Comparison of ENCODE assay signal across 16 cellular contexts in genomic region chr12:120048258-120048657, GRCh38. TPM values are rescaled to one million over a fixed set of nuclear protein-coding genes. Genes with fewer than 3 reads are reported as not detected.
DNase-seq lines count a peak whose midpoint lies in the region; ATAC-seq, FAIRE-seq and TF ChIP-seq lines count a peak whose summit lies in the region.
"Had no signal": no experiment of that assay in that cellular context is flagged by ENCODE, and none has a peak within 500 bp of the region (broad histone marks: within the 10 kb centered on the region; RNA-seq: fewer than 3 reads in every experiment).

No MANE protein-coding gene starts in this region.

- no peak for ATAC-seq in activated naive CD4-positive, alpha-beta T cell treated with anti-CD3 and anti-CD28 coated beads, Interleukin-2, amount 50 U/mL, for 72 hours
- ATAC-seq in activated T-helper 17 cell treated with anti-CD3 and anti-CD28 coated beads, Interleukin-2, amount 50 U/mL, for 72 hours (replicated peaks), result no peak
- peak; percentile 44 to 68 for ATAC-seq in naive thymus-derived CD8-positive, alpha-beta T cell
- no peak for ATAC-seq in GM21619 (IDR thresholded peaks at IDR 0.05; ENCODE audit: unreplicated experiment)
- ATAC-seq: HepG2, PC-3 had no signal

- CTCF ChIA-PET in activated naive CD4-positive, alpha-beta T cell treated with anti-CD3 and anti-CD28 coated beads, Interleukin-2, amount 10 ng/mL, durations not matched to agents 7 days and 5 days (lab: Charles Lee), result interaction anchor here (0.8 kb wide), 1 partner anchor 32 kb away, joined by 3 read pairs; no protein-coding TSS in a partner anchor

- FAIRE-seq in GM18507 (lab: Jason Lieb, UNC), result peak; percentile 12

- H3K27me3 Mint-ChIP-seq in activated naive CD4-positive, alpha-beta T cell treated with anti-CD3 and anti-CD28 coated beads, Interleukin-2, amount 10 ng/mL, durations not matched to agents 7 days and 5 days, result no peaks in the 10 kb centered on the region
- no peaks in the 10 kb centered on the region for H3K27me3 Mint-ChIP-seq in activated T-helper 17 cell treated with anti-CD3 and anti-CD28 coated beads, Interleukin-2, amount 50 U/mL, for 72 hours
- no peaks in the 10 kb centered on the region for H3K27me3 Mint-ChIP-seq in naive thymus-derived CD8-positive, alpha-beta T cell
- peaks cover 3% of the 10 kb centered on the region for H3K27me3 Mint-ChIP-seq in type B pancreatic cell

- peaks cover 4% of the 10 kb centered on the region for H3K9me3 Mint-ChIP-seq in activated naive CD4-positive, alpha-beta T cell treated with anti-CD3 and anti-CD28 coated beads, Interleukin-2, amount 10 ng/mL, durations not matched to agents 7 days and 5 days
- H3K9me3 Mint-ChIP-seq in activated naive CD4-positive, alpha-beta T cell treated with anti-CD3 and anti-CD28 coated beads, Interleukin-2, amount 50 U/mL, for 72 hours, result peaks cover 0 to 4% of the 10 kb centered on the region in 2 donors
- no peaks in the 10 kb centered on the region for H3K9me3 Mint-ChIP-seq in activated T-helper 17 cell treated with anti-CD3 and anti-CD28 coated beads, Interleukin-2, amount 50 U/mL, for 72 hours
- peaks cover 0 to 2% (median 0%) of the 10 kb centered on the region in 9 donors for H3K9me3 Mint-ChIP-seq in naive thymus-derived CD8-positive, alpha-beta T cell
- peaks cover 4% of the 10 kb centered on the region for H3K9me3 Mint-ChIP-seq in type B pancreatic cell

- POLR2A ChIA-PET in naive thymus-derived CD8-positive, alpha-beta T cell (lab: Charles Lee), result no interaction called here

- peaks cover 30% of the 10 kb centered on the region for H3K4me1 Mint-ChIP-seq in activated naive CD4-positive, alpha-beta T cell treated with anti-CD3 and anti-CD28 coated beads, Interleukin-2, amount 10 ng/mL, durations not matched to agents 7 days and 5 days
- H3K4me1 Mint-ChIP-seq in activated T-helper 17 cell treated with anti-CD3 and anti-CD28 coated beads, Interleukin-2, amount 50 U/mL, for 72 hours, result peaks cover 34% of the 10 kb centered on the region
- H3K4me1 Mint-ChIP-seq in naive thymus-derived CD8-positive, alpha-beta T cell, result peaks cover 16 to 41% (median 33%) of the 10 kb centered on the region in 4 donors
- H3K4me1 Mint-ChIP-seq in type B pancreatic cell (ENCODE audit: unreplicated experiment), result no peaks in the 10 kb centered on the region

- no peak for TF ChIP-seq CTCF in type B pancreatic cell (conservative IDR thresholded peaks at IDR 0.05)

- H3K4me3 Mint-ChIP-seq in activated naive CD4-positive, alpha-beta T cell treated with anti-CD3 and anti-CD28 coated beads, Interleukin-2, amount 10 ng/mL, durations not matched to agents 7 days and 5 days, result no peak overlapping the region
- H3K4me3 Mint-ChIP-seq in activated T-helper 17 cell treated with anti-CD3 and anti-CD28 coated beads, Interleukin-2, amount 50 U/mL, for 72 hours, result peak overlapping the region; percentile 19
- H3K4me3 Mint-ChIP-seq in naive thymus-derived CD8-positive, alpha-beta T cell, result peak overlapping the region in 4 of 10 donors; percentile 6 to 44 (median 18)
- no peak overlapping the region for H3K4me3 Mint-ChIP-seq in type B pancreatic cell

- no peak for DNase-seq in activated naive CD4-positive, alpha-beta T cell treated with anti-CD3 and anti-CD28 coated beads, Interleukin-2, amount 10 ng/mL, durations not matched to agents 7 days and 5 days
- DNase-seq in activated naive CD4-positive, alpha-beta T cell treated with anti-CD3 and anti-CD28 coated beads, Interleukin-2, amount 50 U/mL, for 72 hours (ENCODE audit: low spot score in 2 of 2), result no peak
- DNase-seq in GM18507 (ENCODE audit: extremely low spot score, insufficient read length, low read depth), result no peak
- DNase-seq in naive thymus-derived CD8-positive, alpha-beta T cell, result peak in 3 of 10 donors; percentile 7 to 11 (median 11)
- no peak for DNase-seq in type B pancreatic cell (ENCODE audit: extremely low spot score, unreplicated experiment)
- DNase-seq: BE2C, COR-L47, DMS153, NCI-H1092, NCI-H187, NCI-H446, PC-3 had no signal

- H3K36me3 Mint-ChIP-seq in activated naive CD4-positive, alpha-beta T cell treated with anti-CD3 and anti-CD28 coated beads, Interleukin-2, amount 10 ng/mL, durations not matched to agents 7 days and 5 days, result peaks cover 17% of the 10 kb centered on the region
- peaks cover 7 to 36% of the 10 kb centered on the region in 2 donors for H3K36me3 Mint-ChIP-seq in activated naive CD4-positive, alpha-beta T cell treated with anti-CD3 and anti-CD28 coated beads, Interleukin-2, amount 50 U/mL, for 72 hours
- H3K36me3 Mint-ChIP-seq in activated T-helper 17 cell treated with anti-CD3 and anti-CD28 coated beads, Interleukin-2, amount 50 U/mL, for 72 hours (ENCODE audit: low read depth), result peaks cover 80% of the 10 kb centered on the region
- H3K36me3 Mint-ChIP-seq in naive thymus-derived CD8-positive, alpha-beta T cell, result peaks cover 0 to 20% (median 18%) of the 10 kb centered on the region in 3 donors
- H3K36me3 Mint-ChIP-seq in type B pancreatic cell, result no peaks in the 10 kb centered on the region

- H3K27ac Mint-ChIP-seq in activated naive CD4-positive, alpha-beta T cell treated with anti-CD3 and anti-CD28 coated beads, Interleukin-2, amount 10 ng/mL, durations not matched to agents 7 days and 5 days, result peak overlapping the region; percentile 13
- H3K27ac Mint-ChIP-seq in activated naive CD4-positive, alpha-beta T cell treated with anti-CD3 and anti-CD28 coated beads, Interleukin-2, amount 50 U/mL, for 72 hours, result peak overlapping the region in 1 of 2 donors; percentile 83
- peak overlapping the region; percentile 46 for H3K27ac Mint-ChIP-seq in activated T-helper 17 cell treated with anti-CD3 and anti-CD28 coated beads, Interleukin-2, amount 50 U/mL, for 72 hours
- peak overlapping the region; percentile 52 to 92 (median 81) for H3K27ac Mint-ChIP-seq in naive thymus-derived CD8-positive, alpha-beta T cell
- H3K27ac Mint-ChIP-seq in type B pancreatic cell, result no peak overlapping the region

RNA-seq across cellular contexts. Expression of gene BICDL1, which starts 59.2 kb away (rescaled TPM):
- total RNA-seq in activated naive CD4-positive, alpha-beta T cell treated with anti-CD3 and anti-CD28 coated beads, Interleukin-2, amount 50 U/mL, for 72 hours, result 100 to 1,000 TPM in 1 of 2 donors, 10 to 100 TPM in 1; 92.5 to 158 TPM
- 10 to 100 TPM; 36.9 to 91.6 TPM for total RNA-seq in activated T-helper 17 cell treated with anti-CD3 and anti-CD28 coated beads, Interleukin-2, amount 50 U/mL, for 72 hours
- total RNA-seq in naive thymus-derived CD8-positive, alpha-beta T cell, result 100 to 1,000 TPM; 147 to 157 TPM
- polyA plus RNA-seq in naive thymus-derived CD8-positive, alpha-beta T cell, result 1 to 10 TPM; 1.2 to 1.9 (median 1.4) TPM
- total RNA-seq in type B pancreatic cell (ENCODE audit: low replicate concordance), result 7.4 and 7.8 TPM in 2 replicates
- polyA plus RNA-seq: AG04450 had no signal

Comparison
In these comparisons a context has a peak if more than half of its experiments do, and no peak if none do; other contexts are left out.
1. ATAC-seq: peak in naive thymus-derived CD8-positive, alpha-beta T cell (2 of 2); none in activated naive CD4-positive, alpha-beta T cell treated with anti-CD3 and anti-CD28 coated beads, Interleukin-2, amount 50 U/mL, for 72 hours (0 of 2), activated T-helper 17 cell treated with anti-CD3 and anti-CD28 coated beads, Interleukin-2, amount 50 U/mL, for 72 hours (single experiment) and GM21619 (single experiment).